In the genomic region with DNA sequence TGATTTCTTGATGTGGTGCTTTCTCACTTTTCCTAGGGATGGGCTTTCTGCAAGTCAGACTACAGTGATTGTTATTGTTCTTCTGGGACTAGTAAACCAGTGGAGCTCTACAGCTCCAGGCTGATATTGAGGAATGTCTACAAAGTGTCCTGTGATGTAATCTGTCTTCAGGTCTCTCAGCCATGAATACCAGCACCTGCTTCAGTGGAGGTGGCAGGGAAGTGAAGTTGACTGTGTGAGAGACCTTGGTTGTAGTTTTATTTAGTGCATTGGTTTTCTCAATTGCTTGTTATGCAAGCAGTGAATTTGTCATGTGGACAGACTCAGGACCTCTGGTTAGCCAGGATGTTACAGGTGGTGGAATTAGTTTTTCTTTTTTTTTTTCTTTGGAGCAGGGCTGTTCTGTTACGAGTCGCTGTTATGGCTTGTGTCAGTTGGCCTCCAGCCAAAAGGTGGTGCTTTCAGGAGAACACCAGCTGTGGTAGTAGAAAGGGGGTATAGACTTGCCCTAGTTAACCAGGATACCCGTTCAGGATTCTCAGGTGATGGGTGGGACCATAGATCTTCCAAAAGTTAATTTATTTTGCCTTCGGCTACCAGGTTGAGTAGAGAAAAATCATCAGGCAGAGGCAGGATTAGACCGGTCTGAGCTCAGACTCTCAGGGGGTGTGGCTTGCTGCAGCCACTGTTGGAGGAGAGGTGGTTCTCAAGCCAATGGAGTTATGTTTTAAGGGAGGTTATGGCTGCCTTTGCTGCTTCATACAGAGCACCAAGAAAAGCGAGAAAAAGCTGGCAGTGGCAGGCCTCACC, we compare ENCODE assay signal across 11 cellular contexts. TPM values are rescaled to one million over a fixed set of nuclear protein-coding genes. Genes with fewer than 3 reads are reported as not detected.
DNase-seq lines count a peak whose midpoint lies in the region; ATAC-seq and TF ChIP-seq lines count a peak whose summit lies in the region.
"Had no signal": no experiment of that assay in that cellular context is flagged by ENCODE, and none has a peak within 500 bp of the region (broad histone marks: within the 10 kb centered on the region; RNA-seq: fewer than 3 reads in every experiment).

No MANE protein-coding gene starts in this region.

- H3K27ac ChIP-seq in neural progenitor cell (no peak overlapping the region), caudate nucleus (ENCODE audit: low read depth, low read length) (no peak overlapping the region)
- H3K27ac ChIP-seq: gastroesophageal sphincter had no signal

- peaks cover 6% of the 10 kb centered on the region for H3K4me1 ChIP-seq in neural progenitor cell
- H3K4me1 ChIP-seq: gastroesophageal sphincter had no signal

- H3K4me1 Mint-ChIP-seq in activated naive CD8-positive, alpha-beta T cell treated with anti-CD3 and anti-CD28 coated beads, Interleukin-2, amount 10 ng/mL, durations not matched to agents 7 days and 5 days, result no peaks in the 10 kb centered on the region
- no peaks in the 10 kb centered on the region for H3K4me1 Mint-ChIP-seq in neural progenitor cell

- H4K20me1 ChIP-seq in neural progenitor cell (ENCODE audit: low read depth), result no peaks in the 10 kb centered on the region

- H3K9me3 Mint-ChIP-seq in activated naive CD8-positive, alpha-beta T cell treated with anti-CD3 and anti-CD28 coated beads, Interleukin-2, amount 10 ng/mL, durations not matched to agents 7 days and 5 days, result peaks cover 16% of the 10 kb centered on the region
- H3K9me3 Mint-ChIP-seq in neural progenitor cell, result peaks cover 48% of the 10 kb centered on the region

- peak overlapping the region; percentile 82 for H2AFZ ChIP-seq in neural progenitor cell (replicated peaks)

- H3K27me3 Mint-ChIP-seq in activated naive CD8-positive, alpha-beta T cell treated with anti-CD3 and anti-CD28 coated beads, Interleukin-2, amount 10 ng/mL, durations not matched to agents 7 days and 5 days, result no peaks in the 10 kb centered on the region
- peaks cover 2% of the 10 kb centered on the region for H3K27me3 Mint-ChIP-seq in neural progenitor cell (ENCODE audit: insufficient read depth, low read depth)

- no peak overlapping the region for H3K9ac ChIP-seq in neural progenitor cell

- no peak for ATAC-seq in activated naive CD8-positive, alpha-beta T cell treated with anti-CD3 and anti-CD28 coated beads, Interleukin-2, amount 10 ng/mL, durations not matched to agents 7 days and 5 days (ENCODE audit: low read depth)
- ATAC-seq: gastroesophageal sphincter had no signal

- H3K27me3 ChIP-seq in neural progenitor cell, result no peaks in the 10 kb centered on the region
- H3K27me3 ChIP-seq: gastroesophageal sphincter had no signal

- POLR2A ChIA-PET in activated naive CD8-positive, alpha-beta T cell treated with anti-CD3 and anti-CD28 coated beads, Interleukin-2, amount 10 ng/mL, durations not matched to agents 7 days and 5 days (lab: Charles Lee), result interaction anchor here (1.3 kb wide), 1 partner anchor 12 kb away, joined by 3 read pairs; the partner anchor contains the start of gene ZNF675

- no peaks in the 10 kb centered on the region for H3F3A ChIP-seq in neural progenitor cell (ENCODE audit: low read depth)

- H3K36me3 Mint-ChIP-seq in activated naive CD8-positive, alpha-beta T cell treated with anti-CD3 and anti-CD28 coated beads, Interleukin-2, amount 10 ng/mL, durations not matched to agents 7 days and 5 days, result peaks cover 2% of the 10 kb centered on the region
- no peaks in the 10 kb centered on the region for H3K36me3 Mint-ChIP-seq in neural progenitor cell

- no peak overlapping the region for H3K27ac Mint-ChIP-seq in activated naive CD8-positive, alpha-beta T cell treated with anti-CD3 and anti-CD28 coated beads, Interleukin-2, amount 10 ng/mL, durations not matched to agents 7 days and 5 days
- H3K27ac Mint-ChIP-seq in neural progenitor cell, result no peak overlapping the region

- peak overlapping the region; percentile 55 for H3K4me3 Mint-ChIP-seq in activated naive CD8-positive, alpha-beta T cell treated with anti-CD3 and anti-CD28 coated beads, Interleukin-2, amount 10 ng/mL, durations not matched to agents 7 days and 5 days
- no peak overlapping the region for H3K4me3 Mint-ChIP-seq in neural progenitor cell

- TF ChIP-seq CTCF in neural progenitor cell (IDR thresholded peaks at IDR 0.05), result no peak

- H3K36me3 ChIP-seq in neural progenitor cell, result no peaks in the 10 kb centered on the region
- H3K36me3 ChIP-seq: gastroesophageal sphincter had no signal

- H3K9me3 ChIP-seq in neural progenitor cell (ENCODE audit: low read depth), result no peaks in the 10 kb centered on the region
- H3K9me3 ChIP-seq: gastroesophageal sphincter had no signal

- H3K4me2 ChIP-seq in neural progenitor cell, result no peak overlapping the region

- DNase-seq in ELF-1 (ENCODE audit: low read depth, low spot score), result peak; percentile 65
- DNase-seq in NCI-H1105 (lab: John Stamatoyannopoulos, UW), result peak; percentile 38
- no peak for DNase-seq in activated naive CD8-positive, alpha-beta T cell treated with anti-CD3 and anti-CD28 coated beads, Interleukin-2, amount 10 ng/mL, durations not matched to agents 7 days and 5 days
- DNase-seq in neural progenitor cell (ENCODE audit: low spot score), result no peak
- no peak for DNase-seq in mucosa of gallbladder (ENCODE audit: low spot score)
- DNase-seq in caudate nucleus (lab: John Stamatoyannopoulos, UW), result no peak
- no peak for DNase-seq in DMS153 treated with DMSO at 0.1 percent for 48 hours (lab: John Stamatoyannopoulos, UW; ENCODE audit: unreplicated experiment)
- DNase-seq: GOT3, NCI-H187, small intestine had no signal

- H3K4me3 ChIP-seq in neural progenitor cell, result no peak overlapping the region
- H3K4me3 ChIP-seq: gastroesophageal sphincter had no signal

- no peaks in the 10 kb centered on the region for H3K79me2 ChIP-seq in neural progenitor cell (ENCODE audit: low read depth)

RNA-seq across cellular contexts. Expression of gene ZNF675, which starts 11.9 kb away (rescaled TPM):
- 10 to 100 TPM; 29.6 to 30.5 TPM for total RNA-seq in activated naive CD8-positive, alpha-beta T cell treated with anti-CD3 and anti-CD28 coated beads, Interleukin-2, amount 10 ng/mL, durations not matched to agents 7 days and 5 days
- 30.8 and 44.5 TPM in 2 replicates for total RNA-seq in neural progenitor cell (ENCODE audit: low replicate concordance)
- total RNA-seq in mucosa of gallbladder, result 13.6 TPM

RNA-seq across cellular contexts. Expression of gene ZNF681, which starts 59.8 kb away (rescaled TPM):
- 1 to 10 TPM; 5.8 to 6.0 TPM for total RNA-seq in activated naive CD8-positive, alpha-beta T cell treated with anti-CD3 and anti-CD28 coated beads, Interleukin-2, amount 10 ng/mL, durations not matched to agents 7 days and 5 days
- 11.4 and 16.7 TPM in 2 replicates for total RNA-seq in neural progenitor cell (ENCODE audit: low replicate concordance)
- total RNA-seq in mucosa of gallbladder, result 4.0 TPM

Comparison
In these comparisons a context has a peak if more than half of its experiments do, and no peak if none do; other contexts are left out.
1. DNase-seq: peak in ELF-1 (single experiment) and NCI-H1105 (single experiment); none in activated naive CD8-positive, alpha-beta T cell treated with anti-CD3 and anti-CD28 coated beads, Interleukin-2, amount 10 ng/mL, durations not matched to agents 7 days and 5 days (single experiment), neural progenitor cell (single experiment), mucosa of gallbladder (single experiment), caudate nucleus (0 of 61) and DMS153 treated with DMSO at 0.1 percent for 48 hours (single experiment).